Comparison of ENCODE assay signal across 10 cellular contexts in the genomic region with DNA sequence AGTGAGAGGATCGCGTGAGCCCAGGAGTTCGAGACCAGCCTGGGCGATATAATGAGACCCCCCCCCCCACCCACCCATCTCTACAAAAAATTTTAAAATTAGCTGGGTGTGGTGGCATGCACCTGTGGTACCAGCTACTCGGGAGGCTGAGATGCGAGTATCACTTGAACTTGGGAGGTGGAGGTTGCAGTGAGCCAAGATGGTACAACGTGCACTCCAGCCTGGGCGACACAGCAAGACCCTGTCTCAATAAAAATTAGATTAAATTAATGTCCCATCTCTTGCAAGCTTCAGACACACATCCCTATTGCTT. TPM values are rescaled to one million over a fixed set of nuclear protein-coding genes. Genes with fewer than 3 reads are reported as not detected.
DNase-seq lines count a peak whose midpoint lies in the region; ATAC-seq, FAIRE-seq and TF ChIP-seq lines count a peak whose summit lies in the region.
"Had no signal": no experiment of that assay in that cellular context is flagged by ENCODE, and none has a peak within 500 bp of the region (broad histone marks: within the 10 kb centered on the region; RNA-seq: fewer than 3 reads in every experiment).

No MANE protein-coding gene starts in this region.

- H3K4me1 ChIP-seq in right cardiac atrium (ENCODE audit: control insufficient read depth, insufficient read depth, low read length) (no peaks in the 10 kb centered on the region), gastrocnemius medialis (no peaks in the 10 kb centered on the region)

- ATAC-seq in right cardiac atrium (no peak), gastrocnemius medialis (no peak), HG02678 (IDR thresholded peaks at IDR 0.05; ENCODE audit: unreplicated experiment) (no peak)

- peak overlapping the region; percentile 47 for H3K4me3 ChIP-seq in GM06990 (replicated peaks; ENCODE audit: low read depth, low read length)
- peak overlapping the region; percentile 82 for H3K4me3 ChIP-seq in right cardiac atrium (ENCODE audit: low read length)
- H3K4me3 ChIP-seq in gastrocnemius medialis, result peak overlapping the region; percentile 49 to 59 (median 54)

- no peaks in the 10 kb centered on the region for H3K36me3 Mint-ChIP-seq in endothelial cell (ENCODE audit: low read depth, unreplicated experiment)

- in situ Hi-C loops in gastrocnemius medialis (cut with MboI; ENCODE audit: low sequenced_read_pairs in 4 of 4), result no loop called here

- no peaks in the 10 kb centered on the region for H3K27me3 Mint-ChIP-seq in endothelial cell (ENCODE audit: unreplicated experiment)

- no peak for TF ChIP-seq POLR2A in gastrocnemius medialis (IDR thresholded peaks at IDR 0.05)

- no peaks in the 10 kb centered on the region for H3K9me3 Mint-ChIP-seq in endothelial cell (ENCODE audit: unreplicated experiment)

- 58% methylated on average over 8 of the region's 8 CpGs for WGBS in right cardiac atrium

- H3K36me3 ChIP-seq in GM06990 (ENCODE audit: control insufficient read depth, insufficient read depth, low read length) (no peaks in the 10 kb centered on the region), gastrocnemius medialis (no peaks in the 10 kb centered on the region)

- peak overlapping the region; percentile 67; the same call in 1 of the 2 replicates for H3K27ac ChIP-seq in VCaP
- H3K27ac ChIP-seq in right cardiac atrium (ENCODE audit: low read length), result no peak overlapping the region
- no peak overlapping the region for H3K27ac ChIP-seq in gastrocnemius medialis

- DNase-seq in GM06990 (ENCODE audit: extremely low read depth, insufficient read length), result no peak
- no peak for DNase-seq in right cardiac atrium
- no peak for DNase-seq in gastrocnemius medialis
- no peak for DNase-seq in endothelial cell (ENCODE audit: low spot score)
- no peak for DNase-seq in putamen (ENCODE audit: low spot score)
- no peak for DNase-seq in D721Med (ENCODE audit: insufficient read length, low spot score)
- DNase-seq: NCI-H1436 treated with DMSO at 0.1 percent for 48 hours had no signal

- intact Hi-C loops in right cardiac atrium (cut with DNase I), result no loop called here
- intact Hi-C loops in gastrocnemius medialis (cut with DNase I; ENCODE audit: low total_unique reads), result loop anchor here (2.0 kb wide), 1 partner anchor 212 kb away; a partner anchor contains a TSS

- H3K27me3 ChIP-seq in GM06990 (replicated peaks; ENCODE audit: control insufficient read depth, insufficient read depth, low read length) (no peaks in the 10 kb centered on the region; the same call in none of the 2 replicates), right cardiac atrium (ENCODE audit: control insufficient read depth, insufficient read depth) (no peaks in the 10 kb centered on the region), gastrocnemius medialis (peaks cover 6 to 18% (median 15%) of the 10 kb centered on the region in 3 donors)

- H3K9me3 ChIP-seq in right cardiac atrium (ENCODE audit: control insufficient read depth, low read length) (no peaks in the 10 kb centered on the region), gastrocnemius medialis (no peaks in the 10 kb centered on the region)

- FAIRE-seq in D721Med (lab: Jason Lieb, UNC), result no peak
- FAIRE-seq: colon had no signal

- TF ChIP-seq CTCF in GM06990 (IDR thresholded peaks at IDR 0.05; ENCODE audit: insufficient read depth, low read length, poor library complexity, severe bottlenecking), result no peak
- no peak for TF ChIP-seq CTCF in VCaP (conservative IDR thresholded peaks at IDR 0.05)
- TF ChIP-seq CTCF in gastrocnemius medialis (IDR thresholded peaks at IDR 0.05 in 4 of 5, conservative IDR thresholded peaks at IDR 0.05 in 1 of 5), result no peak
- TF ChIP-seq CTCF in endothelial cell (IDR thresholded peaks at IDR 0.05; ENCODE audit: unreplicated experiment), result no peak
- no peak for TF ChIP-seq CTCF in D721Med (IDR thresholded peaks at IDR 0.05; ENCODE audit: insufficient read depth, missing control alignments)

- H3K4me1 Mint-ChIP-seq in endothelial cell (ENCODE audit: unreplicated experiment), result peaks cover 11% of the 10 kb centered on the region

- H3K4me3 Mint-ChIP-seq in endothelial cell (ENCODE audit: unreplicated experiment), result no peak overlapping the region

- no peak overlapping the region for H3K27ac Mint-ChIP-seq in endothelial cell (ENCODE audit: unreplicated experiment)

RNA-seq across cellular contexts. Expression of a gene that starts 0.4 kb away (rescaled TPM):
- total RNA-seq in right cardiac atrium (1 to 10 TPM; 1.5 to 2.2 (median 1.9) TPM), gastrocnemius medialis (1 to 10 TPM in 3 of 4 donors, under 1 TPM in 1; 0.88 to 3.4 (median 1.4) TPM), endothelial cell (ENCODE audit: unreplicated experiment) (5.7 TPM)
- polyA plus RNA-seq in right cardiac atrium, result 0.72 TPM
